In the genomic region with DNA sequence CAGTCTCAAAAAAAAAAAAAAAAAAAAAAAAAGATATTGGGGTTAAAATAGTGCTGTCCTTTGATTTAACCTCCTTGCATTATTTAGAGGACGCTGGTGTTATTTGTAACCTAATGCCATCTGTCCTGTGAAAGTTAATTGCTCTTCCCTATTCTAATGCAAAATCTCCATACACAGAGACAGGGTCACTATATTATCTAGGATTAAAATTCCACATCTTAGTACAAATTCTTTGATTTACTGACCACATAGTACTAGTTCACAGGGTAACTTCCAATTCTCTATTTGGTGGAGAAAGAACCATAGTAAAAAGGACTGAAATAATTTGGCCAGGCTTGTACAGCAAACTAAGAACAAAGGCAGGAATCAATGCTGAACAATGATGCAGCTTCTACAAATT, we compare ENCODE assay signal across 6 cellular contexts.
"Had no signal": no experiment of that assay in that cellular context is flagged by ENCODE, and none has a peak within 500 bp of the region (broad histone marks: within the 10 kb centered on the region; RNA-seq: fewer than 3 reads in every experiment).

No MANE protein-coding gene starts in this region.

- H3K4me3 Mint-ChIP-seq: H9 had no signal

- ATAC-seq: K562 had no signal

- H3K9me3 Mint-ChIP-seq: H9 had no signal

- H3K4me3 ChIP-seq: GM23248, K562 had no signal

- H3K27ac ChIP-seq: GM23248 had no signal

- DNase-seq: GM23248, GOT3, H9, HCEC 1CT, IMR-90 had no signal
